Comparison of ENCODE assay signal across 12 cellular contexts in genomic region chr6:136787726-136788068, GRCh38. TPM values are rescaled to one million over a fixed set of nuclear protein-coding genes. Genes with fewer than 3 reads are reported as not detected.
A peak's percentile ranks its signal among the peaks of the same experiment; 100 is the strongest.
DNase-seq lines count a peak whose midpoint lies in the region; ATAC-seq and TF ChIP-seq lines count a peak whose summit lies in the region.
"Had no signal": no experiment of that assay in that cellular context is flagged by ENCODE, and none has a peak within 500 bp of the region (broad histone marks: within the 10 kb centered on the region; RNA-seq: fewer than 3 reads in every experiment).

No MANE protein-coding gene starts in this region.

- ATAC-seq in activated CD8-positive, alpha-beta T cell treated with anti-CD3 and anti-CD28 coated beads for 36 hours: no peak
- ATAC-seq in mucosa of descending colon: no peak
- no peak for ATAC-seq in GM19452 (IDR thresholded peaks at IDR 0.05; ENCODE audit: unreplicated experiment)

- peak overlapping the region in 3 of 4 experiments; percentile 20 to 44 (median 28) for H3K4me3 ChIP-seq in fibroblast of lung (replicated peaks in 1 of 4; ENCODE audit: control extremely low read depth in 1 of 4, insufficient read depth in 1 of 4, low read depth in 3 of 4, low read length in 4 of 4)
- H3K4me3 ChIP-seq in tibial artery: peak overlapping the region; percentile 81 to 87
- H3K4me3 ChIP-seq in mucosa of descending colon: no peak overlapping the region

- no peak for TF ChIP-seq CTCF in activated CD8-positive, alpha-beta T cell treated with anti-CD3 and anti-CD28 coated beads for 36 hours (IDR thresholded peaks at IDR 0.05)
- no peak for TF ChIP-seq CTCF in fibroblast of lung (conservative IDR thresholded peaks at IDR 0.05 in 1 of 2, IDR thresholded peaks at IDR 0.05 in 1 of 2; ENCODE audit: low read depth in 1 of 2, low read length in 2 of 2)
- no peak for TF ChIP-seq CTCF in tibial artery (IDR thresholded peaks at IDR 0.05)
- no peak for TF ChIP-seq CTCF in mucosa of descending colon (IDR thresholded peaks at IDR 0.05)

- POLR2A ChIA-PET in activated CD4-positive, alpha-beta T cell treated with anti-CD3 and anti-CD28 coated beads, Interleukin-2, amount 10 ng/mL, durations not matched to agents 7 days and 5 days (lab: Charles Lee): interaction anchor here (0.6 kb wide), 1 partner anchor 37 kb away, joined by 3 read pairs; no protein-coding TSS in a partner anchor
- POLR2A ChIA-PET in activated CD8-positive, alpha-beta T cell treated with anti-CD3 and anti-CD28 coated beads for 36 hours (lab: Charles Lee): interaction anchor here (0.6 to 3.4 kb wide), 5 partner anchors 15 to 143 kb away, joined by 3 to 18 read pairs (median 4); no protein-coding TSS in a partner anchor

- peak overlapping the region; percentile 75 for H3K27ac ChIP-seq in fibroblast of lung (ENCODE audit: insufficient read depth, low read length)
- peak overlapping the region; percentile 51 to 98 for H3K27ac ChIP-seq in tibial artery

- H4K20me1 ChIP-seq in fibroblast of lung (ENCODE audit: control insufficient read depth, extremely low read depth, insufficient read depth, low read length): no peaks in the 10 kb centered on the region

- peaks cover 80% of the 10 kb centered on the region for H3K79me2 ChIP-seq in fibroblast of lung (ENCODE audit: control insufficient read depth, insufficient read depth, low read length)

- peak overlapping the region; percentile 76 for H3K27ac Mint-ChIP-seq in activated CD4-positive, alpha-beta T cell treated with anti-CD3 and anti-CD28 coated beads, Interleukin-2, amount 10 ng/mL, durations not matched to agents 7 days and 5 days
- peak overlapping the region; percentile 81 for H3K27ac Mint-ChIP-seq in activated CD8-positive, alpha-beta T cell treated with anti-CD3 and anti-CD28 coated beads for 36 hours

- no peak overlapping the region for H2AFZ ChIP-seq in fibroblast of lung (ENCODE audit: low read length)

- no peaks in the 10 kb centered on the region for H3K27me3 Mint-ChIP-seq in activated CD4-positive, alpha-beta T cell treated with anti-CD3 and anti-CD28 coated beads, Interleukin-2, amount 10 ng/mL, durations not matched to agents 7 days and 5 days
- H3K27me3 Mint-ChIP-seq in activated CD8-positive, alpha-beta T cell treated with anti-CD3 and anti-CD28 coated beads for 36 hours: no peaks in the 10 kb centered on the region

- peaks cover 71% of the 10 kb centered on the region for H3K4me1 Mint-ChIP-seq in activated CD4-positive, alpha-beta T cell treated with anti-CD3 and anti-CD28 coated beads, Interleukin-2, amount 10 ng/mL, durations not matched to agents 7 days and 5 days
- peaks cover 71% of the 10 kb centered on the region for H3K4me1 Mint-ChIP-seq in activated CD8-positive, alpha-beta T cell treated with anti-CD3 and anti-CD28 coated beads for 36 hours (ENCODE audit: low read depth)

- H3K36me3 ChIP-seq in fibroblast of lung (ENCODE audit: control insufficient read depth, insufficient read depth, low read length) (peaks cover 2% of the 10 kb centered on the region), tibial artery (peaks cover 0 to 5% (median 0%) of the 10 kb centered on the region in 3 donors), mucosa of descending colon (ENCODE audit: low read depth) (no peaks in the 10 kb centered on the region)

- peaks cover 26% of the 10 kb centered on the region for H3K4me1 ChIP-seq in fibroblast of lung (ENCODE audit: control insufficient read depth, extremely low read depth, insufficient read depth, low read length)
- peaks cover 0 to 74% (median 38%) of the 10 kb centered on the region in 4 donors for H3K4me1 ChIP-seq in tibial artery
- peaks cover 27% of the 10 kb centered on the region for H3K4me1 ChIP-seq in mucosa of descending colon (ENCODE audit: low read depth)

- H3K9ac ChIP-seq in fibroblast of lung (ENCODE audit: insufficient read depth, low read length): no peak overlapping the region

- peak overlapping the region; percentile 91 for H3K4me2 ChIP-seq in fibroblast of lung (ENCODE audit: extremely low read depth, insufficient read depth, low read length)

- H3K9me3 ChIP-seq in fibroblast of lung (ENCODE audit: control insufficient read depth, insufficient read depth, low read depth, low read length): no peaks in the 10 kb centered on the region
- H3K9me3 ChIP-seq in tibial artery: no peaks in the 10 kb centered on the region
- no peaks in the 10 kb centered on the region for H3K9me3 ChIP-seq in mucosa of descending colon

- peak overlapping the region; percentile 87 for H3K4me3 Mint-ChIP-seq in activated CD4-positive, alpha-beta T cell treated with anti-CD3 and anti-CD28 coated beads, Interleukin-2, amount 10 ng/mL, durations not matched to agents 7 days and 5 days
- H3K4me3 Mint-ChIP-seq in activated CD8-positive, alpha-beta T cell treated with anti-CD3 and anti-CD28 coated beads for 36 hours: peak overlapping the region; percentile 49

- H3K9me3 Mint-ChIP-seq in activated CD4-positive, alpha-beta T cell treated with anti-CD3 and anti-CD28 coated beads, Interleukin-2, amount 10 ng/mL, durations not matched to agents 7 days and 5 days: no peaks in the 10 kb centered on the region
- H3K9me3 Mint-ChIP-seq in activated CD8-positive, alpha-beta T cell treated with anti-CD3 and anti-CD28 coated beads for 36 hours: no peaks in the 10 kb centered on the region

- H3K27me3 ChIP-seq in fibroblast of lung (ENCODE audit: control insufficient read depth, insufficient read depth, low read length) (no peaks in the 10 kb centered on the region), tibial artery (no peaks in the 10 kb centered on the region)

- peaks cover 55% of the 10 kb centered on the region for H3K36me3 Mint-ChIP-seq in activated CD4-positive, alpha-beta T cell treated with anti-CD3 and anti-CD28 coated beads, Interleukin-2, amount 10 ng/mL, durations not matched to agents 7 days and 5 days (ENCODE audit: low read depth)
- H3K36me3 Mint-ChIP-seq in activated CD8-positive, alpha-beta T cell treated with anti-CD3 and anti-CD28 coated beads for 36 hours (ENCODE audit: low read depth): peaks cover 16% of the 10 kb centered on the region

- intact Hi-C loops in activated CD8-positive, alpha-beta T cell treated with anti-CD3 and anti-CD28 coated beads for 36 hours (cut with micrococcal nuclease): loop anchor here (5.0 to 10.0 kb wide), 2 partner anchors 35 to 63 kb away; no protein-coding TSS in a partner anchor
- intact Hi-C loops in tibial artery (cut with DNase I; ENCODE audit: low total_unique reads): no loop called here
- intact Hi-C loops in mucosa of descending colon (cut with DNase I, micrococcal nuclease): no loop called here

- no peak for DNase-seq in activated CD4-positive, alpha-beta T cell treated with anti-CD3 and anti-CD28 coated beads, Interleukin-2, amount 10 ng/mL, durations not matched to agents 7 days and 5 days
- DNase-seq in activated CD4-positive, alpha-beta T cell treated with anti-CD3 and anti-CD28 coated beads for 1 hour: no peak
- no peak for DNase-seq in activated CD8-positive, alpha-beta T cell treated with anti-CD3 and anti-CD28 coated beads for 36 hours
- DNase-seq in fibroblast of lung (ENCODE audit: low read depth in 2 of 2) (no peak), tibial artery (no peak), mucosa of descending colon (no peak), hypothalamus (lab: John Stamatoyannopoulos, UW) (no peak)
- DNase-seq: ACHN; GOT3; NCI-H69; stimulated activated CD4-positive, alpha-beta T cell treated with anti-CD3 and anti-CD28 coated beads, Interleukin-12 subunit alpha, Interleukin-12 subunit beta, amount 100 ng/mL, for 4 hours had no signal

- CTCF ChIA-PET in activated CD4-positive, alpha-beta T cell treated with anti-CD3 and anti-CD28 coated beads, Interleukin-2, amount 10 ng/mL, durations not matched to agents 7 days and 5 days (lab: Charles Lee): interaction anchor here (0.9 to 7.4 kb wide), 6 partner anchors 11 to 144 kb away, joined by 3 to 218 read pairs (median 5); no protein-coding TSS in a partner anchor
- CTCF ChIA-PET in activated CD8-positive, alpha-beta T cell treated with anti-CD3 and anti-CD28 coated beads for 36 hours (lab: Charles Lee): interaction anchor here (1.0 to 2.2 kb wide), 5 partner anchors 14 to 143 kb away, joined by 3 to 25 read pairs (median 5); no protein-coding TSS in a partner anchor

RNA-seq across cellular contexts. Expression of gene MAP3K5, which starts 4.6 kb away (rescaled TPM):
- total RNA-seq in activated CD4-positive, alpha-beta T cell treated with anti-CD3 and anti-CD28 coated beads, Interleukin-2, amount 10 ng/mL, durations not matched to agents 7 days and 5 days: 10 to 100 TPM; 23.4 to 24.0 TPM
- total RNA-seq in activated CD8-positive, alpha-beta T cell treated with anti-CD3 and anti-CD28 coated beads for 36 hours: 1 to 10 TPM; 4.4 to 4.6 TPM
- total RNA-seq in fibroblast of lung: 45.2 and 62.6 TPM in 2 replicates
- 10.9 and 20.4 TPM in 2 replicates for polyA plus RNA-seq in fibroblast of lung
- polyA plus RNA-seq in fibroblast of lung (2012): 9.7 and 20.1 TPM in 2 replicates
- 3.1 and 7.1 TPM in 2 replicates for polyA minus RNA-seq in fibroblast of lung (ENCODE audit: low replicate concordance)
- 10 to 100 TPM; 12.6 to 18.2 (median 16.3) TPM for total RNA-seq in mucosa of descending colon

RNA-seq across cellular contexts. Expression of gene PEX7, which starts 34.7 kb away (rescaled TPM):
- total RNA-seq in activated CD4-positive, alpha-beta T cell treated with anti-CD3 and anti-CD28 coated beads, Interleukin-2, amount 10 ng/mL, durations not matched to agents 7 days and 5 days: 1 to 10 TPM; 3.4 to 4.1 TPM
- 1 to 10 TPM; 4.5 to 6.0 TPM for total RNA-seq in activated CD8-positive, alpha-beta T cell treated with anti-CD3 and anti-CD28 coated beads for 36 hours
- 8.7 and 18.0 TPM in 2 replicates for total RNA-seq in fibroblast of lung
- polyA plus RNA-seq in fibroblast of lung: 9.3 and 10.2 TPM in 2 replicates
- polyA plus RNA-seq in fibroblast of lung (2012): 5.6 and 6.1 TPM in 2 replicates
- polyA minus RNA-seq in fibroblast of lung (ENCODE audit: low replicate concordance): 1.4 and 5.9 TPM in 2 replicates
- 10 to 100 TPM in 2 of 3 donors, 1 to 10 TPM in 1; 4.3 to 10.7 (median 10.2) TPM for total RNA-seq in mucosa of descending colon
